Comparison of ENCODE assay signal across 8 cellular contexts in the genomic region with DNA sequence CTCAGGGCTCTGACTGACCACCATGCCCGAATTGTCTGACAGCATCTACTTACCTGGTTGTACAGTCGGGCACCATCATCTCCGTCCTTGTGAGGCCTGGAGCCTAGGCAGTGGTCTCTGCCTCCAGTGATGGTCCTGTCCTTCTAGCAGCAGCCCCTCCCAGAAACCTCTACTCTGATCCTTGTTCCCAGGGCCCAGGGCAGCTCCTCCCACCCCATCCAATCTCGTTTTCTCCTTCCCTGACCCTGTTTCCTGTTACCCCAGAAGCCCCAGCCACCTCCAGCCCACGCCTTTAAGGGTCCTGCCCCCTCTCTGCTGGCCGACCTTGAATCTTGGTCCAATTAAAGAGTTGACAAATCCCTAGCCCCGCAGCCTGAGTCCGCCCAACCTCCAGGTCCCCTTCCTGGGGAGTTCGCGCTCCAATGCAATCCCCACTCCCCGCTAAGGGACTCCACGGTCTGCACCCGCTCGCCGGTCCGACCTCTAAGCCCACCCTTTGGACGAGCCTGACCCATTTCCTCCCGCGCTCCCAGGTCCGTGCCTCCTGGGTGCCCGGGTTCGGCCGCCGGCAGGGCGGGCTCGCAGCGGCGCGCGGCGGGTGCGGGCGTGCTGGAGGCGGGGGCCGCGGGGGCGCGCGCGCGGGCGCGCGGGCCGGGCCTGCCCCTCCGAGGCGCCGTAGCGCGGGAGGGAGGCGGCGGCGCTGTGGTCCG. TPM values are rescaled to one million over a fixed set of nuclear protein-coding genes. Genes with fewer than 3 reads are reported as not detected.
DNase-seq lines count a peak whose midpoint lies in the region; ATAC-seq and TF ChIP-seq lines count a peak whose summit lies in the region.

Gene B4GALT2 (plus strand): TSS at position 660 of the 710 bp plus-strand sequence. CDS start 1,951 bp downstream, outside the sequence.

- no peaks in the 10 kb centered on the region for H3K9me2 ChIP-seq in MM.1S (replicated peaks; ENCODE audit: insufficient read depth, low read length)

- DNase-seq in GM10266 (ENCODE audit: extremely low spot score): peak; percentile 91
- DNase-seq in MM.1S: peak; percentile 49
- DNase-seq in activated CD8-positive, alpha-beta T cell treated with anti-CD3 and anti-CD28 coated beads for 36 hours: peak; percentile 47
- DNase-seq in epithelial cell of proximal tubule (ENCODE audit: low read depth): no peak
- no peak for DNase-seq in mucosa of gallbladder (ENCODE audit: low spot score)
- DNase-seq in testis: peak; percentile 47
- DNase-seq in DMS114 treated with DMSO at 0.1 percent for 48 hours (lab: John Stamatoyannopoulos, UW; ENCODE audit: unreplicated experiment): no peak
- DNase-seq in NOMO-1 treated with DMSO at 0.1 percent for 48 hours (lab: John Stamatoyannopoulos, UW; ENCODE audit: unreplicated experiment): no peak

- intact Hi-C loops in activated CD8-positive, alpha-beta T cell treated with anti-CD3 and anti-CD28 coated beads for 36 hours (cut with micrococcal nuclease): no loop called here
- intact Hi-C loops in testis (cut with DNase I; ENCODE audit: low total_unique reads): no loop called here

- 8 to 14% methylated on average over 10 to 24 of the region's 54 CpGs for WGBS in testis, 2 donors

- peak within 1 kb of the TSS; percentile 67 for H3K9ac ChIP-seq in MM.1S (ENCODE audit: low read length)

- H3K79me2 ChIP-seq in MM.1S (ENCODE audit: low read length): peaks cover 51% of the 10 kb centered on the region

- H3K27me3 ChIP-seq in MM.1S (replicated peaks; ENCODE audit: insufficient read depth, low read length) (no peaks in the 10 kb centered on the region), testis (no peaks in the 10 kb centered on the region)

- peaks cover 4% of the 10 kb centered on the region; the same call in 1 of the 2 replicates for H4K20me1 ChIP-seq in MM.1S (ENCODE audit: insufficient read depth, low read length)

- H3F3A ChIP-seq in MM.1S (ENCODE audit: insufficient read depth, low read length): peaks cover 22% of the 10 kb centered on the region

- peaks cover 43% of the 10 kb centered on the region for H3K4me1 Mint-ChIP-seq in activated CD8-positive, alpha-beta T cell treated with anti-CD3 and anti-CD28 coated beads for 36 hours (ENCODE audit: low read depth)

- peak within 1 kb of the TSS; percentile 75 for H3K4me3 ChIP-seq in MM.1S (ENCODE audit: low read length)
- peak within 1 kb of the TSS; percentile 64 for H3K4me3 ChIP-seq in epithelial cell of proximal tubule (ENCODE audit: low read depth, low read length)
- H3K4me3 ChIP-seq in testis: peak within 1 kb of the TSS; percentile 58 to 67

- no peak within 1 kb of the TSS for H3K27ac ChIP-seq in MM.1S (ENCODE audit: low read length)
- H3K27ac ChIP-seq in testis: peak within 1 kb of the TSS; percentile 55 to 56

- peak; percentile 9 for ATAC-seq in activated CD8-positive, alpha-beta T cell treated with anti-CD3 and anti-CD28 coated beads for 36 hours

- H3K27me3 Mint-ChIP-seq in activated CD8-positive, alpha-beta T cell treated with anti-CD3 and anti-CD28 coated beads for 36 hours: no peaks in the 10 kb centered on the region

- CTCF ChIA-PET in activated CD8-positive, alpha-beta T cell treated with anti-CD3 and anti-CD28 coated beads for 36 hours (lab: Charles Lee): interaction anchor here (0.9 to 1.3 kb wide), 3 partner anchors 26 to 44 kb away, joined by 3 to 5 read pairs (median 3); partner anchors contain the start of gene IPO13

- POLR2A ChIA-PET in activated CD8-positive, alpha-beta T cell treated with anti-CD3 and anti-CD28 coated beads for 36 hours (lab: Charles Lee): interaction anchor here (0.9 kb wide), 2 partner anchors 15 to 69 kb away, joined by 3 read pairs; no protein-coding TSS in a partner anchor

- H2AFZ ChIP-seq in MM.1S (ENCODE audit: low read length): peak within 1 kb of the TSS; percentile 67

- H3K36me3 ChIP-seq in MM.1S (replicated peaks; ENCODE audit: insufficient read depth, low read length) (0 out of 2 replicates have a peak, but pooled peaks cover 3% of the 10 kb centered on the region), testis (ENCODE audit: low read depth, missing control alignments) (no peaks in the 10 kb centered on the region)

- H3K4me1 ChIP-seq in MM.1S (ENCODE audit: low read length) (peaks cover 28% of the 10 kb centered on the region), testis (peaks cover 32% of the 10 kb centered on the region)

- H3K36me3 Mint-ChIP-seq in activated CD8-positive, alpha-beta T cell treated with anti-CD3 and anti-CD28 coated beads for 36 hours (ENCODE audit: low read depth): peaks cover 43% of the 10 kb centered on the region

- no peaks in the 10 kb centered on the region for H3K9me3 Mint-ChIP-seq in activated CD8-positive, alpha-beta T cell treated with anti-CD3 and anti-CD28 coated beads for 36 hours

- peak within 1 kb of the TSS; percentile 86 for H3K4me3 Mint-ChIP-seq in activated CD8-positive, alpha-beta T cell treated with anti-CD3 and anti-CD28 coated beads for 36 hours

- TF ChIP-seq CTCF in GM10266 (IDR thresholded peaks at IDR 0.05; ENCODE audit: control insufficient read depth, insufficient read depth, low read depth, missing control alignments) (no peak), MM.1S (IDR thresholded peaks at IDR 0.05; ENCODE audit: low read length) (no peak), epithelial cell of proximal tubule (conservative IDR thresholded peaks at IDR 0.05; ENCODE audit: low read depth, low read length) (no peak), testis (IDR thresholded peaks at IDR 0.05) (no peak)
- no peak for TF ChIP-seq CTCF in activated CD8-positive, alpha-beta T cell treated with anti-CD3 and anti-CD28 coated beads for 36 hours (IDR thresholded peaks at IDR 0.05)

- peak within 1 kb of the TSS; percentile 99 for H3K4me2 ChIP-seq in MM.1S (ENCODE audit: low read depth, low read length)

- H3K9me3 ChIP-seq in MM.1S (replicated peaks; ENCODE audit: insufficient read depth, low read length): no peaks in the 10 kb centered on the region
- no peaks in the 10 kb centered on the region for H3K9me3 ChIP-seq in testis

- peak within 1 kb of the TSS; percentile 80 for H3K27ac Mint-ChIP-seq in activated CD8-positive, alpha-beta T cell treated with anti-CD3 and anti-CD28 coated beads for 36 hours

- no peak for TF ChIP-seq POLR2A in testis (IDR thresholded peaks at IDR 0.05)

RNA-seq across cellular contexts. Expression of gene B4GALT2, which starts in this region (rescaled TPM):
- 10 to 100 TPM; 35.4 to 35.5 TPM for total RNA-seq in activated CD8-positive, alpha-beta T cell treated with anti-CD3 and anti-CD28 coated beads for 36 hours
- 69.5 and 105 TPM in 2 replicates for total RNA-seq in epithelial cell of proximal tubule
- 23.4 TPM for total RNA-seq in mucosa of gallbladder
- total RNA-seq in testis: 10 to 100 TPM; 40.9 to 65.9 TPM
- 47.7 TPM for polyA plus RNA-seq in testis (ENCODE audit: insufficient read depth, low read depth, low replicate concordance)

Comparison
In these comparisons a context has a peak if more than half of its experiments do, and no peak if none do; other contexts are left out.
1. DNase-seq: peak in GM10266 (single experiment), MM.1S (single experiment), activated CD8-positive, alpha-beta T cell treated with anti-CD3 and anti-CD28 coated beads for 36 hours (single experiment) and testis (single experiment); none in epithelial cell of proximal tubule (single experiment), mucosa of gallbladder (single experiment), DMS114 treated with DMSO at 0.1 percent for 48 hours (single experiment) and NOMO-1 treated with DMSO at 0.1 percent for 48 hours (single experiment).
2. Peak in every context shown above with its lines, with median percentiles within 50 percentile points of each other: H3K4me3 ChIP-seq.